ENCODE assay signal across 13 cellular contexts in the genomic region with DNA sequence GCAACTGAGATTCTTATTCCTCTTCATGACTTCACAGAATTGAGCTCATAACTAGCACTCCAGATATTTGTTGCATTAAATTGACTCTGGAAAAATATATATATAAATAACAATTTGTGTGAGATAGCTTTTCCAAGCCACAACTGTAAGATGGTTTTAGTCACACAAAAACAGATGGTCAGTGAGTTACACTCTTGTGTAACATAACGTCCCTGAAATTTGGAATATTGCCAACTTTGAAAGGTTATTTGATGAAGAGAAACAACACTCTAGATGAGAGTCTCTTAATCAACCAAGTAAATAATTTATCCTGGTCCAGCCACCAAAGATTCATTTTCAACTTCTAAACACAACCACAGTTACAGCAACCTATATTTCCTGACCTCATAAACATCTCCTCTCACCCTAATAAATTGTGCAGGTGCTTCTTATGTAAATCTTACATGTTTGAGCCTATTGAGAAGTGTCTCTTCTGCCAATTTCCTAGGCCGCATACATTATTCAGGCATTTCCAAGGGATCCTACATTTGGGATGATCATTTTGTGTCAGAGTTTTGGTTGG.
DNase-seq lines count a peak whose midpoint lies in the region; ATAC-seq and TF ChIP-seq lines count a peak whose summit lies in the region.
"Had no signal": no experiment of that assay in that cellular context is flagged by ENCODE, and none has a peak within 500 bp of the region (broad histone marks: within the 10 kb centered on the region; RNA-seq: fewer than 3 reads in every experiment).

No MANE protein-coding gene starts in this region.

- H3K4me1 Mint-ChIP-seq in activated T-helper 2 cell treated with anti-CD3 and anti-CD28 coated beads, Interferon-gamma antibody, Interleukin-2, Interleukin-4, amounts not matched to agents 10 μg/mL and 5 μg/mL and 100 μg/mL, durations not matched to agents 14 hours and 24 hours and 36 hours (ENCODE audit: low read depth), result peaks cover 2% of the 10 kb centered on the region

- H3K27ac ChIP-seq in osteoblast (ENCODE audit: low read depth, low read length), result no peak overlapping the region
- H3K27ac ChIP-seq: adrenal gland had no signal

- peak overlapping the region; percentile 38 for H3K4me2 ChIP-seq in osteoblast (ENCODE audit: insufficient read depth, low read length)

- H3K27ac Mint-ChIP-seq in activated T-helper 2 cell treated with anti-CD3 and anti-CD28 coated beads, Interferon-gamma antibody, Interleukin-2, Interleukin-4, amounts not matched to agents 10 μg/mL and 5 μg/mL and 100 μg/mL, durations not matched to agents 14 hours and 24 hours and 36 hours, result no peak overlapping the region

- H3K4me1 ChIP-seq in osteoblast (ENCODE audit: insufficient read depth, low read length), result no peaks in the 10 kb centered on the region
- H3K4me1 ChIP-seq: adrenal gland had no signal

- H3K36me3 ChIP-seq in osteoblast (ENCODE audit: insufficient read depth, low read length), result no peaks in the 10 kb centered on the region
- H3K36me3 ChIP-seq: adrenal gland had no signal

- H2AFZ ChIP-seq in osteoblast (ENCODE audit: low read length), result no peak overlapping the region

- TF ChIP-seq CTCF in osteoblast (IDR thresholded peaks at IDR 0.05; ENCODE audit: extremely low read depth, low read depth, low read length), result no peak

- no peaks in the 10 kb centered on the region for H3K79me2 ChIP-seq in osteoblast (ENCODE audit: insufficient read depth, low read length)

- intact Hi-C loops in activated T-helper 2 cell treated with anti-CD3 and anti-CD28 coated beads, Interferon-gamma antibody, Interleukin-2, Interleukin-4, amounts not matched to agents 10 μg/mL and 5 μg/mL and 100 μg/mL, durations not matched to agents 14 hours and 24 hours and 36 hours (cut with micrococcal nuclease), result no loop called here

- H3K27me3 ChIP-seq in osteoblast (ENCODE audit: insufficient read depth, low read length), result no peaks in the 10 kb centered on the region
- H3K27me3 ChIP-seq: adrenal gland had no signal

- no peaks in the 10 kb centered on the region for H3K9me3 Mint-ChIP-seq in activated T-helper 2 cell treated with anti-CD3 and anti-CD28 coated beads, Interferon-gamma antibody, Interleukin-2, Interleukin-4, amounts not matched to agents 10 μg/mL and 5 μg/mL and 100 μg/mL, durations not matched to agents 14 hours and 24 hours and 36 hours

- H3K36me3 Mint-ChIP-seq in activated T-helper 2 cell treated with anti-CD3 and anti-CD28 coated beads, Interferon-gamma antibody, Interleukin-2, Interleukin-4, amounts not matched to agents 10 μg/mL and 5 μg/mL and 100 μg/mL, durations not matched to agents 14 hours and 24 hours and 36 hours (ENCODE audit: low read depth), result no peaks in the 10 kb centered on the region

- no peak overlapping the region for H3K4me3 ChIP-seq in osteoblast (ENCODE audit: insufficient read depth, low read length)
- H3K4me3 ChIP-seq: adrenal gland, GM12878 had no signal

- no peak overlapping the region for H3K4me3 Mint-ChIP-seq in activated T-helper 2 cell treated with anti-CD3 and anti-CD28 coated beads, Interferon-gamma antibody, Interleukin-2, Interleukin-4, amounts not matched to agents 10 μg/mL and 5 μg/mL and 100 μg/mL, durations not matched to agents 14 hours and 24 hours and 36 hours (ENCODE audit: low read depth)

- no peaks in the 10 kb centered on the region for H4K20me1 ChIP-seq in osteoblast (ENCODE audit: insufficient read depth, low read length)

- DNase-seq in NCI-H524 treated with DMSO at 0.1 percent for 48 hours (lab: John Stamatoyannopoulos, UW) (peak; percentile 23), osteoblast (ENCODE audit: insufficient read length, low spot score, missing footprints) (no peak)
- DNase-seq in activated T-helper 2 cell treated with anti-CD3 and anti-CD28 coated beads, Interferon-gamma antibody, Interleukin-2, Interleukin-4, amounts not matched to agents 10 μg/mL and 5 μg/mL and 100 μg/mL, durations not matched to agents 14 hours and 24 hours and 36 hours (ENCODE audit: low spot score), result no peak
- DNase-seq in activated CD4-positive, CD25-positive, alpha-beta regulatory T cell treated with anti-CD3 and anti-CD28 coated beads, Interleukin-2, amount 50 U/mL, for 72 hours, result no peak
- DNase-seq: Karpas-422; stimulated activated naive CD4-positive, alpha-beta T cell had no signal

- H3K27me3 Mint-ChIP-seq in activated T-helper 2 cell treated with anti-CD3 and anti-CD28 coated beads, Interferon-gamma antibody, Interleukin-2, Interleukin-4, amounts not matched to agents 10 μg/mL and 5 μg/mL and 100 μg/mL, durations not matched to agents 14 hours and 24 hours and 36 hours (ENCODE audit: low read depth), result no peaks in the 10 kb centered on the region

- ATAC-seq in GM19025 (IDR thresholded peaks at IDR 0.05; ENCODE audit: low read depth, unreplicated experiment), result peak; percentile 38
- ATAC-seq in HG02943 (IDR thresholded peaks at IDR 0.05; ENCODE audit: low read depth, unreplicated experiment), result peak; percentile 36
- no peak for ATAC-seq in GM19035 (IDR thresholded peaks at IDR 0.05; ENCODE audit: unreplicated experiment)
- ATAC-seq: GM12878, left lobe of liver, PC-3 had no signal

- H3K9me3 ChIP-seq in osteoblast (ENCODE audit: low read depth, low read length), result no peaks in the 10 kb centered on the region
- H3K9me3 ChIP-seq: adrenal gland had no signal
